Comparison of ENCODE assay signal across 17 cellular contexts in genomic region chr5:65796917-65797316, GRCh38.
DNase-seq lines count a peak whose midpoint lies in the region; ATAC-seq and TF ChIP-seq lines count a peak whose summit lies in the region.
"Had no signal": no experiment of that assay in that cellular context is flagged by ENCODE, and none has a peak within 500 bp of the region (broad histone marks: within the 10 kb centered on the region; RNA-seq: fewer than 3 reads in every experiment).

No MANE protein-coding gene starts in this region.

- peaks cover 0 to 4% of the 10 kb centered on the region in 2 donors for H3K36me3 Mint-ChIP-seq in CD4-positive, alpha-beta memory T cell
- H3K36me3 Mint-ChIP-seq in activated T-helper 17 cell treated with anti-CD3 and anti-CD28 coated beads, Interleukin-2, amount 50 U/mL, for 72 hours (ENCODE audit: low read depth), result no peaks in the 10 kb centered on the region
- peaks cover 4% of the 10 kb centered on the region for H3K36me3 Mint-ChIP-seq in glutamatergic neuron (ENCODE audit: unreplicated experiment)
- H3K36me3 Mint-ChIP-seq in WTC11, result peaks cover 53% of the 10 kb centered on the region

- peaks cover 7 to 18% (median 13%) of the 10 kb centered on the region in 4 donors for H3K4me1 Mint-ChIP-seq in CD4-positive, alpha-beta memory T cell
- peaks cover 11% of the 10 kb centered on the region for H3K4me1 Mint-ChIP-seq in activated T-helper 17 cell treated with anti-CD3 and anti-CD28 coated beads, Interleukin-2, amount 50 U/mL, for 72 hours
- peaks cover 24% of the 10 kb centered on the region for H3K4me1 Mint-ChIP-seq in glutamatergic neuron (ENCODE audit: low read depth, unreplicated experiment)
- no peaks in the 10 kb centered on the region for H3K4me1 Mint-ChIP-seq in WTC11

- peak; percentile 71 for ATAC-seq in activated T-helper 17 cell treated with anti-CD3 and anti-CD28 coated beads, Interleukin-2, amount 50 U/mL, for 72 hours (replicated peaks)
- ATAC-seq in WTC11 (no peak), HG02798 (IDR thresholded peaks at IDR 0.05; ENCODE audit: poor library complexity, unreplicated experiment) (no peak)
- ATAC-seq: HepG2, PC-3 had no signal

- no peak overlapping the region for H3K27ac ChIP-seq in CD4-positive, alpha-beta memory T cell (ENCODE audit: low read depth, low read length)
- peak overlapping the region; percentile 15; the same call in 1 of the 2 replicates for H3K27ac ChIP-seq in GM23248
- H3K27ac ChIP-seq: BLaER1 treated with 17β-estradiol and CSF1 and Interleukin-3, amounts not matched to agents 10 nM and 100 nM had no signal

- intact Hi-C loops in CD4-positive, alpha-beta memory T cell (cut with micrococcal nuclease), result no loop called here

- 97 to 98% methylated on average over 8 of the region's 8 CpGs for whole genome bisulfite sequencing in GM23248 (ENCODE audit: low coverage in 1 of 2, low lambda C conversion rate in 2 of 2, missing lambda C conversion rate in 2 of 2), 2 experiments

- in situ Hi-C loops in GM23248 (cut with MboI), result no loop called here

- CTCF ChIA-PET in CD4-positive, alpha-beta memory T cell (lab: Charles Lee; ENCODE audit: partially characterized antibody), result no interaction called here
- CTCF ChIA-PET in WTC11 (lab: Charles Lee), result no interaction called here

- peak in 4 of 5 donors; percentile 46 to 72 (median 60) for DNase-seq in CD4-positive, alpha-beta memory T cell
- DNase-seq in GM23248 (no peak), glutamatergic neuron (no peak), WTC11 (ENCODE audit: low spot score) (no peak), activated gamma-delta T cell (lab: John Stamatoyannopoulos, UW) (no peak)
- DNase-seq: DMS79 treated with DMSO at 0.1 percent for 48 hours, NCI-H1417, NCI-H187 treated with DMSO at 0.1 percent for 48 hours, NCI-H226, RPMI8226, SHP77 treated with DMSO at 0.1 percent for 48 hours, SK-N-SH had no signal

- H3K9ac ChIP-seq in GM23248, result no peak overlapping the region
- H3K9ac ChIP-seq: BLaER1 treated with 17β-estradiol and CSF1 and Interleukin-3, amounts not matched to agents 10 nM and 100 nM; SK-N-SH had no signal

- no peaks in the 10 kb centered on the region for H3K9me2 ChIP-seq in GM23248 (ENCODE audit: insufficient read depth)
- H3K9me2 ChIP-seq: SK-N-SH had no signal

- peaks cover 17% of the 10 kb centered on the region for H3K4me1 ChIP-seq in CD4-positive, alpha-beta memory T cell (ENCODE audit: insufficient read depth, low read length)
- peaks cover 26% of the 10 kb centered on the region for H3K4me1 ChIP-seq in GM23248 (ENCODE audit: insufficient read depth)

- H3K36me3 ChIP-seq in CD4-positive, alpha-beta memory T cell (ENCODE audit: insufficient read depth, low read length), result no peaks in the 10 kb centered on the region
- H3K36me3 ChIP-seq in GM23248 (ENCODE audit: low read depth), result peaks cover 11% of the 10 kb centered on the region; the same call in 1 of the 2 replicates

- POLR2A ChIA-PET in CD4-positive, alpha-beta memory T cell (lab: Charles Lee; ENCODE audit: partially characterized antibody), result no interaction called here
- POLR2A ChIA-PET in WTC11 (lab: Charles Lee), result no interaction called here

- H3K4me3 ChIP-seq in CD4-positive, alpha-beta memory T cell (ENCODE audit: low read length in 2 of 2), result peak overlapping the region in 1 of 2 donors; percentile 22
- H3K4me3 ChIP-seq in GM23248, result no peak overlapping the region
- H3K4me3 ChIP-seq: BLaER1 treated with 17β-estradiol and CSF1 and Interleukin-3, amounts not matched to agents 10 nM and 100 nM had no signal

- no peaks in the 10 kb centered on the region for H3K27me3 ChIP-seq in CD4-positive, alpha-beta memory T cell (ENCODE audit: insufficient read depth, low read length)
- H3K27me3 ChIP-seq in GM23248 (replicated peaks; ENCODE audit: insufficient read depth), result no peaks in the 10 kb centered on the region
- H3K27me3 ChIP-seq: BLaER1 treated with 17β-estradiol and CSF1 and Interleukin-3, amounts not matched to agents 10 nM and 100 nM had no signal

- peak overlapping the region in 7 of 8 donors; percentile 15 to 60 (median 41) for H3K4me3 Mint-ChIP-seq in CD4-positive, alpha-beta memory T cell
- peak overlapping the region; percentile 39 for H3K4me3 Mint-ChIP-seq in activated T-helper 17 cell treated with anti-CD3 and anti-CD28 coated beads, Interleukin-2, amount 50 U/mL, for 72 hours
- H3K4me3 Mint-ChIP-seq in glutamatergic neuron (ENCODE audit: unreplicated experiment) (peak overlapping the region; percentile 67), WTC11 (no peak overlapping the region)

- H4K20me1 ChIP-seq in GM23248 (ENCODE audit: insufficient read depth), result no peaks in the 10 kb centered on the region

- peaks cover 0 to 2% (median 0%) of the 10 kb centered on the region in 8 donors for H3K9me3 Mint-ChIP-seq in CD4-positive, alpha-beta memory T cell
- H3K9me3 Mint-ChIP-seq in activated T-helper 17 cell treated with anti-CD3 and anti-CD28 coated beads, Interleukin-2, amount 50 U/mL, for 72 hours, result no peaks in the 10 kb centered on the region
- H3K9me3 Mint-ChIP-seq in glutamatergic neuron (ENCODE audit: unreplicated experiment) (peaks cover 6% of the 10 kb centered on the region), WTC11 (no peaks in the 10 kb centered on the region)

- H3F3A ChIP-seq in GM23248 (ENCODE audit: insufficient read depth), result peaks cover 30% of the 10 kb centered on the region

- no peak for TF ChIP-seq CTCF in glutamatergic neuron (IDR thresholded peaks at IDR 0.05; ENCODE audit: partially characterized antibody, unreplicated experiment)
- no peak for TF ChIP-seq CTCF in WTC11 (IDR thresholded peaks at IDR 0.05)

- no peaks in the 10 kb centered on the region; the same call in 1 of the 2 replicates for H3K79me2 ChIP-seq in GM23248 (ENCODE audit: insufficient read depth)

- H2AFZ ChIP-seq in GM23248, result no peak overlapping the region

- peak overlapping the region in 6 of 7 donors; percentile 4 to 32 (median 14) for H3K27ac Mint-ChIP-seq in CD4-positive, alpha-beta memory T cell
- H3K27ac Mint-ChIP-seq in activated T-helper 17 cell treated with anti-CD3 and anti-CD28 coated beads, Interleukin-2, amount 50 U/mL, for 72 hours, result no peak overlapping the region
- H3K27ac Mint-ChIP-seq in glutamatergic neuron (ENCODE audit: unreplicated experiment), result peak overlapping the region; percentile 77
- no peak overlapping the region for H3K27ac Mint-ChIP-seq in WTC11

- no peaks in the 10 kb centered on the region for H3K27me3 Mint-ChIP-seq in CD4-positive, alpha-beta memory T cell
- H3K27me3 Mint-ChIP-seq in activated T-helper 17 cell treated with anti-CD3 and anti-CD28 coated beads, Interleukin-2, amount 50 U/mL, for 72 hours, result no peaks in the 10 kb centered on the region
- H3K27me3 Mint-ChIP-seq in glutamatergic neuron (ENCODE audit: unreplicated experiment) (peaks cover 2% of the 10 kb centered on the region), WTC11 (ENCODE audit: low read depth) (no peaks in the 10 kb centered on the region)

- no peak overlapping the region for H3K4me2 ChIP-seq in GM23248 (ENCODE audit: unreplicated experiment)
- H3K4me2 ChIP-seq: BLaER1 treated with 17β-estradiol and CSF1 and Interleukin-3, amounts not matched to agents 10 nM and 100 nM; SK-N-SH had no signal

- no peaks in the 10 kb centered on the region for H3K9me3 ChIP-seq in CD4-positive, alpha-beta memory T cell (ENCODE audit: control insufficient read depth in 1 of 2, low read length in 2 of 2)
- H3K9me3 ChIP-seq in GM23248 (ENCODE audit: low read depth), result no peaks in the 10 kb centered on the region
- H3K9me3 ChIP-seq: SK-N-SH had no signal

TF ChIP-seq in WTC11, 78 proteins besides CTCF, POLR2A, EP300 and RAD21 (continues in another document):
- TF ChIP-seq SP1 (CRISPR knock-in tag; conservative IDR thresholded peaks at IDR 0.05) (no peak), TCF7 (CRISPR knock-in tag; IDR thresholded peaks at IDR 0.05; ENCODE audit: low read depth) (no peak), MLX (CRISPR knock-in tag; IDR thresholded peaks at IDR 0.05) (no peak), TEAD4 (CRISPR knock-in tag; IDR thresholded peaks at IDR 0.05) (no peak), ZNF263 (CRISPR knock-in tag; IDR thresholded peaks at IDR 0.05; ENCODE audit: low read depth) (no peak), CDX4 (CRISPR knock-in tag; IDR thresholded peaks at IDR 0.05; ENCODE audit: borderline replicate concordance) (no peak), ZBTB43 (CRISPR knock-in tag; IDR thresholded peaks at IDR 0.05) (no peak), CREB1 (CRISPR knock-in tag; IDR thresholded peaks at IDR 0.05) (no peak), ZNF232 (CRISPR knock-in tag; IDR thresholded peaks at IDR 0.05) (no peak), E2F1 (CRISPR knock-in tag; IDR thresholded peaks at IDR 0.05) (no peak)

Comparison
In these comparisons a context has a peak if more than half of its experiments do, and no peak if none do; other contexts are left out.
1. DNase-seq: peak in CD4-positive, alpha-beta memory T cell (4 of 5); none in GM23248 (single experiment), glutamatergic neuron (single experiment), WTC11 (single experiment) and activated gamma-delta T cell (single experiment).
2. H3K27ac Mint-ChIP-seq: peak in CD4-positive, alpha-beta memory T cell (6 of 7) and glutamatergic neuron (single experiment); none in activated T-helper 17 cell treated with anti-CD3 and anti-CD28 coated beads, Interleukin-2, amount 50 U/mL, for 72 hours (single experiment) and WTC11 (single experiment).